Comparison of ENCODE assay signal across 11 cellular contexts in the genomic region with DNA sequence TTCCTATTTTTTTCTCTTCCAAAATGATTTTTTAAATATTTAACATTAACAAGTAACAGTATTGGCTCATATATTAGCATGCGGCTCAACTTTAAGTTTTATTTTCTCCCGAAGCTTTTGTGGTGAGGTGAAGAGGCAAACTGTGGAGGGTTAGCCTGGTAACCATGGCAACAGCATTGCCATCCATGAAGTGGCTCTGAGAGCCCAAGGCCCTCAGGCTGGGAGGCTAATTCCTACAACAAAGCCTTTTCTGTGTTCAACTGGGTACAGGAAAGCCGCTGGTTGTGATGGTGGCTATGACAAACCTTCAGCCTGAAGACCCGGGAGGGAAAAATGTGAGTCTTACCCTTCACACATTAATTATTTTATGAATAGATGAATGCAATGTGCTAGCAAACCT. TPM values are rescaled to one million over a fixed set of nuclear protein-coding genes. Genes with fewer than 3 reads are reported as not detected.
DNase-seq lines count a peak whose midpoint lies in the region; ATAC-seq, FAIRE-seq and TF ChIP-seq lines count a peak whose summit lies in the region.
"Had no signal": no experiment of that assay in that cellular context is flagged by ENCODE, and none has a peak within 500 bp of the region (broad histone marks: within the 10 kb centered on the region; RNA-seq: fewer than 3 reads in every experiment).

No MANE protein-coding gene starts in this region.

- H3K36me3 ChIP-seq in NT2/D1 (ENCODE audit: insufficient read depth, insufficient read length, low read length): no peaks in the 10 kb centered on the region

- H3K4me3 ChIP-seq in NT2/D1 (ENCODE audit: insufficient read length, low read depth): no peak overlapping the region

- peaks cover 8% of the 10 kb centered on the region for H3K4me1 ChIP-seq in NT2/D1 (ENCODE audit: insufficient read depth, insufficient read length)
- H3K4me1 ChIP-seq: parathyroid adenoma had no signal

- ATAC-seq in GM18861 (IDR thresholded peaks at IDR 0.05; ENCODE audit: unreplicated experiment): no peak

- no peaks in the 10 kb centered on the region for H3K27me3 ChIP-seq in NT2/D1 (ENCODE audit: insufficient read depth, insufficient read length)

- H3K9me3 ChIP-seq in NT2/D1 (ENCODE audit: insufficient read depth, low read length): peaks cover 31% of the 10 kb centered on the region

- TF ChIP-seq POLR2A in GM12891 (IDR thresholded peaks at IDR 0.05; ENCODE audit: low read depth, low read length): no peak

- FAIRE-seq in GM12891 (lab: Jason Lieb, UNC): no peak

- H3K9ac ChIP-seq in NT2/D1 (ENCODE audit: insufficient read length, low read depth): no peak overlapping the region
- H3K9ac ChIP-seq: parathyroid adenoma had no signal

- peak; percentile 76 for DNase-seq in Ammon's horn (ENCODE audit: low spot score)
- DNase-seq in NCI-H1105 treated with DMSO at 0.1 percent for 48 hours (lab: John Stamatoyannopoulos, UW): peak; percentile 90
- peak; percentile 60 for DNase-seq in NT2/D1 (ENCODE audit: low read depth, low spot score)
- peak; percentile 78 for DNase-seq in islet precursor cell
- DNase-seq in NCI-H82 (lab: John Stamatoyannopoulos, UW): no peak
- DNase-seq in NCI-H82 treated with DMSO at 0.1 percent for 48 hours (lab: John Stamatoyannopoulos, UW; ENCODE audit: unreplicated experiment): no peak
- DNase-seq in GM12891 (ENCODE audit: insufficient read length, low spot score): no peak
- DNase-seq: ACHN, Calu3 had no signal

TF ChIP-seq in GM12891, 5 proteins besides CTCF, POLR2A, EP300 and RAD21:
- TF ChIP-seq POLR2AphosphoS5 (IDR thresholded peaks at IDR 0.05; ENCODE audit: low read depth, low read length): no peak
- TF ChIP-seq POU2F2 (IDR thresholded peaks at IDR 0.05; ENCODE audit: low read depth, low read length): no peak
- no peak for TF ChIP-seq SPI1 (IDR thresholded peaks at IDR 0.05; ENCODE audit: low read depth, low read length)
- TF ChIP-seq TAF1 (IDR thresholded peaks at IDR 0.05; ENCODE audit: low read depth, low read length): no peak
- no peak for TF ChIP-seq PAX5 (IDR thresholded peaks at IDR 0.05; ENCODE audit: insufficient read depth, low read length, severe bottlenecking)

RNA-seq across cellular contexts. Expression of gene B3GALT5, which starts 56.6 kb away (rescaled TPM):
- polyA plus RNA-seq in GM12891 (2012; ENCODE audit: low read depth, missing spikeins): not detected

Comparison
In these comparisons a context has a peak if more than half of its experiments do, and no peak if none do; other contexts are left out.
1. DNase-seq: peak in Ammon's horn (single experiment), NCI-H1105 treated with DMSO at 0.1 percent for 48 hours (single experiment), NT2/D1 (single experiment) and islet precursor cell (single experiment); none in NCI-H82 (single experiment), NCI-H82 treated with DMSO at 0.1 percent for 48 hours (single experiment) and GM12891 (single experiment).